In the genomic region with DNA sequence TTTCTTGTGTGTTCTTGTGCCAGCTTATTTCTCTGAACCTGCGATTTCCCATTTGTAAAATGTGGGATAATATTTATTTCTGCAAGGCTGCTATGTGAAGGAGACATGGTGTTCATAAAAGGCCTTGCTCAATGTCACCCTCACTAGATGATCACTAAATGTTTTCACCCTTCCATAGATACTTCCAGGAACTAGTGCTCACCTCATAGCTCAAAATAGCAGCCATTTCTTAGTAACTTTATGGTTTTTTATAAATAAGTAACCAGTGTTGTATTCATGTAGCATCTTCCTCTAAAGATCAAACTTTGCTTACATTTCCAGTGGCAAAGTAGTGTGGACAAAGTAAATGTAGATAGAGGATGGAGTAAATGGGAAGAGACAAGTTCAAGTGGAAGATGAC, we compare ENCODE assay signal across 19 cellular contexts. TPM values are rescaled to one million over a fixed set of nuclear protein-coding genes. Genes with fewer than 3 reads are reported as not detected.
A peak's percentile ranks its signal among the peaks of the same experiment; 100 is the strongest.
DNase-seq lines count a peak whose midpoint lies in the region; ATAC-seq and TF ChIP-seq lines count a peak whose summit lies in the region.
"Had no signal": no experiment of that assay in that cellular context is flagged by ENCODE, and none has a peak within 500 bp of the region (broad histone marks: within the 10 kb centered on the region; RNA-seq: fewer than 3 reads in every experiment).

No MANE protein-coding gene starts in this region.

- H3K27me3 Mint-ChIP-seq in Calu3 (ENCODE audit: unreplicated experiment) = no peaks in the 10 kb centered on the region
- H3K27me3 Mint-ChIP-seq in activated naive CD4-positive, alpha-beta T cell treated with anti-CD3 and anti-CD28 coated beads for 36 hours (ENCODE audit: low read depth) = no peaks in the 10 kb centered on the region
- H3K27me3 Mint-ChIP-seq: activated naive CD8-positive, alpha-beta T cell; CD8-positive, alpha-beta memory T cell had no signal

- H3K27ac ChIP-seq in RWPE2 (ENCODE audit: poor library complexity, severe bottlenecking) = peak overlapping the region; percentile 84
- H3K27ac ChIP-seq: upper lobe of right lung had no signal

- no peak overlapping the region for H3K4me3 Mint-ChIP-seq in Calu3 (ENCODE audit: low read depth, unreplicated experiment)
- no peak overlapping the region for H3K4me3 Mint-ChIP-seq in activated naive CD4-positive, alpha-beta T cell treated with anti-CD3 and anti-CD28 coated beads for 36 hours
- H3K4me3 Mint-ChIP-seq: activated naive CD8-positive, alpha-beta T cell; H9; IgD-negative memory B cell had no signal

- H3K27me3 ChIP-seq in RWPE2 (ENCODE audit: insufficient read depth, poor library complexity, severe bottlenecking) = no peaks in the 10 kb centered on the region
- H3K27me3 ChIP-seq: MG63, upper lobe of right lung had no signal

- CTCF ChIA-PET in Calu3 (lab: Charles Lee) = interaction anchor here (1.7 kb wide), 1 partner anchor 23 kb away, joined by 3 read pairs; the partner anchor contains the start of gene SYTL2
- CTCF ChIA-PET in activated naive CD4-positive, alpha-beta T cell treated with anti-CD3 and anti-CD28 coated beads for 36 hours (lab: Charles Lee) = interaction anchor here (0.9 to 1.7 kb wide), 2 partner anchors 27 to 123 kb away, joined by 3 read pairs; no protein-coding TSS in a partner anchor

- H3K4me1 Mint-ChIP-seq in Calu3 (ENCODE audit: low read depth, unreplicated experiment) = peaks cover 24% of the 10 kb centered on the region
- H3K4me1 Mint-ChIP-seq in activated naive CD4-positive, alpha-beta T cell treated with anti-CD3 and anti-CD28 coated beads for 36 hours (ENCODE audit: low read depth) = peaks cover 12% of the 10 kb centered on the region
- H3K4me1 Mint-ChIP-seq: IgD-negative memory B cell had no signal

- no peak for DNase-seq in Calu3
- DNase-seq in RWPE2 (ENCODE audit: low spot score) = no peak
- DNase-seq in mucosa of descending colon = no peak
- no peak for DNase-seq in activated naive CD4-positive, alpha-beta T cell treated with anti-CD3 and anti-CD28 coated beads for 36 hours
- no peak for DNase-seq in activated naive CD4-positive, alpha-beta T cell treated with Interleukin-2 at 50 U/mL for 16 hours
- no peak for DNase-seq in SHP77 treated with DMSO at 0.1 percent for 48 hours (lab: John Stamatoyannopoulos, UW)
- no peak for DNase-seq in retina
- DNase-seq: activated T-cell treated with anti-CD3 and anti-CD28 coated beads, Interleukin-2, amount 50 U/mL, for 1 hour; CD8-positive, alpha-beta memory T cell; H9; MG63; midbrain; NCI-H1417 treated with DMSO at 0.1 percent for 48 hours; NCI-H524 treated with DMSO at 0.1 percent for 48 hours; upper lobe of right lung had no signal

- peaks cover 3% of the 10 kb centered on the region for H3K9me3 Mint-ChIP-seq in Calu3 (ENCODE audit: low read depth, unreplicated experiment)
- H3K9me3 Mint-ChIP-seq in activated naive CD4-positive, alpha-beta T cell treated with anti-CD3 and anti-CD28 coated beads for 36 hours = peaks cover 9% of the 10 kb centered on the region

- TF ChIP-seq CTCF in Calu3 (IDR thresholded peaks at IDR 0.05; ENCODE audit: unreplicated experiment) = no peak
- no peak for TF ChIP-seq CTCF in RWPE2 (IDR thresholded peaks at IDR 0.05; ENCODE audit: poor library complexity, severe bottlenecking)
- no peak for TF ChIP-seq CTCF in mucosa of descending colon (IDR thresholded peaks at IDR 0.05)

- H3K9me3 ChIP-seq in RWPE2 (ENCODE audit: severe bottlenecking) (no peaks in the 10 kb centered on the region), mucosa of descending colon (no peaks in the 10 kb centered on the region)
- H3K9me3 ChIP-seq: MG63, upper lobe of right lung had no signal

- H3K36me3 ChIP-seq in RWPE2 (ENCODE audit: low read depth) (no peaks in the 10 kb centered on the region), mucosa of descending colon (ENCODE audit: low read depth) (no peaks in the 10 kb centered on the region)
- H3K36me3 ChIP-seq: MG63, upper lobe of right lung had no signal

- H3K27ac Mint-ChIP-seq in Calu3 (ENCODE audit: unreplicated experiment) = peak overlapping the region; percentile 66
- H3K27ac Mint-ChIP-seq in activated naive CD4-positive, alpha-beta T cell treated with anti-CD3 and anti-CD28 coated beads for 36 hours = no peak overlapping the region
- H3K27ac Mint-ChIP-seq: activated naive CD8-positive, alpha-beta T cell had no signal

- no peak overlapping the region for H3K4me3 ChIP-seq in RWPE2 (ENCODE audit: severe bottlenecking)
- H3K4me3 ChIP-seq in mucosa of descending colon = no peak overlapping the region
- H3K4me3 ChIP-seq: MG63, upper lobe of right lung had no signal

- H3K4me1 ChIP-seq in RWPE2 (ENCODE audit: insufficient read depth, poor library complexity, severe bottlenecking) (peaks cover 17% of the 10 kb centered on the region), mucosa of descending colon (ENCODE audit: low read depth) (peaks cover 25% of the 10 kb centered on the region)
- H3K4me1 ChIP-seq: upper lobe of right lung had no signal

- no peaks in the 10 kb centered on the region for H3K36me3 Mint-ChIP-seq in Calu3 (ENCODE audit: insufficient read depth, unreplicated experiment)
- peaks cover 6% of the 10 kb centered on the region for H3K36me3 Mint-ChIP-seq in activated naive CD4-positive, alpha-beta T cell treated with anti-CD3 and anti-CD28 coated beads for 36 hours (ENCODE audit: low read depth)

- peak; percentile 38 for ATAC-seq in GM21423 (IDR thresholded peaks at IDR 0.05; ENCODE audit: unreplicated experiment)
- ATAC-seq in RWPE2 (ENCODE audit: low read depth) = no peak
- ATAC-seq in mucosa of descending colon = peak; percentile 24
- ATAC-seq: left lobe of liver had no signal

- intact Hi-C loops in Calu3 (cut with micrococcal nuclease; ENCODE audit: unreplicated experiment) (no loop called here), mucosa of descending colon (cut with DNase I, micrococcal nuclease) (no loop called here)
- intact Hi-C loops in activated naive CD4-positive, alpha-beta T cell treated with anti-CD3 and anti-CD28 coated beads for 36 hours (cut with micrococcal nuclease) = no loop called here

- BruUV-seq in Calu3 (replicated peaks; lab: Mats Ljungman, UMichigan) = no TSS peak

RNA-seq across cellular contexts. Expression of gene SYTL2, which starts 23.8 kb away (rescaled TPM):
- total RNA-seq in Calu3 (2022) = 10.6 and 19.1 TPM in 2 replicates
- 100 to 1,000 TPM; 150 to 502 (median 282) TPM for total RNA-seq in mucosa of descending colon
- total RNA-seq in activated naive CD4-positive, alpha-beta T cell treated with anti-CD3 and anti-CD28 coated beads for 36 hours = 10 to 100 TPM; 13.8 to 13.9 TPM
